ENCODE assay signal across 8 cellular contexts in genomic region chr2:112645396-112646101, GRCh38. TPM values are rescaled to one million over a fixed set of nuclear protein-coding genes. Genes with fewer than 3 reads are reported as not detected.
DNase-seq lines count a peak whose midpoint lies in the region; ATAC-seq, FAIRE-seq and TF ChIP-seq lines count a peak whose summit lies in the region.

A gene with protein sequence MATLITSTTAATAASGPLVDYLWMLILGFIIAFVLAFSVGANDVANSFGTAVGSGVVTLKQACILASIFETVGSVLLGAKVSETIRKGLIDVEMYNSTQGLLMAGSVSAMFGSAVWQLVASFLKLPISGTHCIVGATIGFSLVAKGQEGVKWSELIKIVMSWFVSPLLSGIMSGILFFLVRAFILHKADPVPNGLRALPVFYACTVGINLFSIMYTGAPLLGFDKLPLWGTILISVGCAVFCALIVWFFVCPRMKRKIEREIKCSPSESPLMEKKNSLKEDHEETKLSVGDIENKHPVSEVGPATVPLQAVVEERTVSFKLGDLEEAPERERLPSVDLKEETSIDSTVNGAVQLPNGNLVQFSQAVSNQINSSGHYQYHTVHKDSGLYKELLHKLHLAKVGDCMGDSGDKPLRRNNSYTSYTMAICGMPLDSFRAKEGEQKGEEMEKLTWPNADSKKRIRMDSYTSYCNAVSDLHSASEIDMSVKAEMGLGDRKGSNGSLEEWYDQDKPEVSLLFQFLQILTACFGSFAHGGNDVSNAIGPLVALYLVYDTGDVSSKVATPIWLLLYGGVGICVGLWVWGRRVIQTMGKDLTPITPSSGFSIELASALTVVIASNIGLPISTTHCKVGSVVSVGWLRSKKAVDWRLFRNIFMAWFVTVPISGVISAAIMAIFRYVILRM (plus strand): TSS chr2:112645939. CDS start chr2:112646829, 890 bp downstream.

- 0 to 1% (median 1%) methylated on average over 51 to 82 of the region's 82 CpGs for WGBS in psoas muscle, 3 donors

- H3K36me3 ChIP-seq in left ventricle myocardium inferior: peaks cover 35% of the 10 kb centered on the region
- peaks cover 6 to 45% of the 10 kb centered on the region in 2 donors for H3K36me3 ChIP-seq in psoas muscle (ENCODE audit: insufficient read depth in 1 of 2, low read depth in 1 of 2)

- H3K9me3 ChIP-seq in left ventricle myocardium inferior (replicated peaks): no peaks in the 10 kb centered on the region
- no peaks in the 10 kb centered on the region for H3K9me3 ChIP-seq in psoas muscle

- intact Hi-C loops in T-helper 1 cell treated with Interleukin-12 subunit alpha and Interleukin-12 subunit beta and Interleukin-4 antibody, amounts not matched to agents 30 ng/mL and 1 ng/mL, for 36 hours (cut with micrococcal nuclease): loop anchor here (1.0 to 10.0 kb wide), 15 partner anchors 14 to 1109 kb away; partner anchors contain the start of genes CHCHD5, CKAP2L, POLR1B and SLC35F5
- intact Hi-C loops in left ventricle myocardium inferior (cut with micrococcal nuclease): no loop called here
- intact Hi-C loops in psoas muscle (cut with DNase I): loop anchor here (1.0 to 5.0 kb wide), 2 partner anchors 43 to 57 kb away; no protein-coding TSS in a partner anchor

- ATAC-seq in HG02840 (IDR thresholded peaks at IDR 0.05; ENCODE audit: low FRiP score, unreplicated experiment) (peak; percentile 83), psoas muscle (peak; percentile 97 to 98 (median 98))

- H3K27me3 ChIP-seq in left ventricle myocardium inferior (ENCODE audit: low read depth) (no peaks in the 10 kb centered on the region), psoas muscle (ENCODE audit: insufficient read depth in 3 of 3, low read length in 2 of 3) (no peaks in the 10 kb centered on the region)

- peak within 1 kb of the TSS; percentile 99 for H3K27ac ChIP-seq in left ventricle myocardium inferior (replicated peaks)
- H3K27ac ChIP-seq in psoas muscle: peak within 1 kb of the TSS; percentile 95

- FAIRE-seq in GM12892 (lab: Jason Lieb, UNC): peak; percentile 98
- FAIRE-seq in urothelium cell line (lab: Jason Lieb, UNC): peak; percentile 48

- peak within 1 kb of the TSS; percentile 90 for H3K4me3 ChIP-seq in left ventricle myocardium inferior
- H3K4me3 ChIP-seq in psoas muscle: peak within 1 kb of the TSS; percentile 99

- DNase-seq in GM12892 (ENCODE audit: insufficient read length): peak; percentile 98
- DNase-seq in NCI-H1436 treated with DMSO at 0.1 percent for 48 hours (lab: John Stamatoyannopoulos, UW): peak; percentile 75
- peak; percentile 89 for DNase-seq in amniotic stem cell (lab: John Stamatoyannopoulos, UW)
- peak; percentile 96 for DNase-seq in left ventricle myocardium inferior
- DNase-seq in psoas muscle: peak; percentile 97 to 99
- DNase-seq in urothelium cell line (ENCODE audit: low spot score): peak; percentile 100

- H3K4me1 ChIP-seq in left ventricle myocardium inferior (peaks cover 61% of the 10 kb centered on the region), psoas muscle (peaks cover 38% of the 10 kb centered on the region)

- TF ChIP-seq POLR2A in GM12892 (IDR thresholded peaks at IDR 0.05; ENCODE audit: low read depth, low read length): peak; percentile 99

- peak; percentile 58 for TF ChIP-seq CTCF in left ventricle myocardium inferior (IDR thresholded peaks at IDR 0.05; ENCODE audit: borderline replicate concordance)
- TF ChIP-seq CTCF in psoas muscle (IDR thresholded peaks at IDR 0.05): peak; percentile 38

RNA-seq across cellular contexts. Expression of the gene that starts here (rescaled TPM):
- polyA plus RNA-seq in GM12892 (2012; ENCODE audit: missing spikeins): 43.0 TPM
- 212 and 216 TPM in 2 replicates for total RNA-seq in T-helper 1 cell treated with Interleukin-12 subunit alpha and Interleukin-12 subunit beta and Interleukin-4 antibody, amounts not matched to agents 30 ng/mL and 1 ng/mL, for 36 hours
- 10.5 TPM for total RNA-seq in left ventricle myocardium inferior
- total RNA-seq in psoas muscle: 10 to 100 TPM; 11.8 to 23.6 (median 17.8) TPM
- 10 to 100 TPM; 11.1 to 37.1 (median 16.0) TPM for polyA plus RNA-seq in psoas muscle

Comparison
In these comparisons a context has a peak if more than half of its experiments do, and no peak if none do; other contexts are left out.
1. Peak in every context shown above with its lines: DNase-seq, ATAC-seq, H3K4me3 ChIP-seq and H3K27ac ChIP-seq.